Comparison of ENCODE assay signal across 1 cellular context in the genomic region with DNA sequence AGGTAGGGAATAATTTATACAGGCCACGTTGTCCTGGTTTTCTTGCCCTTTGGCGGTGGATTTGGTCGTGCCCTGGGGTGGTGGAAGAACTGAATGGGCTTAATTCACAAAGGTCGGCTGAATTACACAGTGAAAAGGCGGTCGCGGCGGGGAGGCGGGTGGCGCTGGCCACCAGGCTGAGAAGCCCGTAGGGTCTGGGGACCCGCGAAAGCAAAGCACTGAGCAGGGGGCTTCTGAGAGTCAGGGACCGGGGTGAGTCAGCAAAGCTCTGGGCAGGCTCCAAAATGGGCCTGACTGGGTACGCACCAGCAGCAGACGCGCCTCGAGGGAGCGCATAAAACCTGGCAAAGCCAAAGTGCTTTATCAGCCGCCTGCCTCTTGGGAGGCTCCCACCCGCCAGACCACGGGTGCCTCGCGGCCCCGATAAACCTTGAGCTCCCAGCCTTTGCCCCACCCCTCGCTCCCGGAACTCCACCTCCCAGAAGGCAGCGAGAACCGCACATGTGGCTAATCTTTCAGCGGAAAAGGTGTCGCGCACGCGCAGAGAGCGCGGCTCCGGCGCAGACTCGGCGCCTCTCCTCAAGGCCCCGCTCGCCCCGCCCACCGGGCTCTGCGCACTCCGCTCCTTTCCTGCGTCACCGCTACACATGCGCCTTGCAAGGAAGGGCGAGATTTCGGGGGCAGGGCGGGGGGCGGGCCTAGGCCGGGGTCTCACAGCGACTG.
A peak's percentile ranks its signal among the peaks of the same experiment; 100 is the strongest.
TF ChIP-seq lines count a peak whose summit lies in the region.

No MANE protein-coding gene starts in this region.

TF ChIP-seq in K562, 482 proteins besides CTCF, POLR2A, EP300 and RAD21 (continued from another document):
- TF ChIP-seq, protein P1, sequence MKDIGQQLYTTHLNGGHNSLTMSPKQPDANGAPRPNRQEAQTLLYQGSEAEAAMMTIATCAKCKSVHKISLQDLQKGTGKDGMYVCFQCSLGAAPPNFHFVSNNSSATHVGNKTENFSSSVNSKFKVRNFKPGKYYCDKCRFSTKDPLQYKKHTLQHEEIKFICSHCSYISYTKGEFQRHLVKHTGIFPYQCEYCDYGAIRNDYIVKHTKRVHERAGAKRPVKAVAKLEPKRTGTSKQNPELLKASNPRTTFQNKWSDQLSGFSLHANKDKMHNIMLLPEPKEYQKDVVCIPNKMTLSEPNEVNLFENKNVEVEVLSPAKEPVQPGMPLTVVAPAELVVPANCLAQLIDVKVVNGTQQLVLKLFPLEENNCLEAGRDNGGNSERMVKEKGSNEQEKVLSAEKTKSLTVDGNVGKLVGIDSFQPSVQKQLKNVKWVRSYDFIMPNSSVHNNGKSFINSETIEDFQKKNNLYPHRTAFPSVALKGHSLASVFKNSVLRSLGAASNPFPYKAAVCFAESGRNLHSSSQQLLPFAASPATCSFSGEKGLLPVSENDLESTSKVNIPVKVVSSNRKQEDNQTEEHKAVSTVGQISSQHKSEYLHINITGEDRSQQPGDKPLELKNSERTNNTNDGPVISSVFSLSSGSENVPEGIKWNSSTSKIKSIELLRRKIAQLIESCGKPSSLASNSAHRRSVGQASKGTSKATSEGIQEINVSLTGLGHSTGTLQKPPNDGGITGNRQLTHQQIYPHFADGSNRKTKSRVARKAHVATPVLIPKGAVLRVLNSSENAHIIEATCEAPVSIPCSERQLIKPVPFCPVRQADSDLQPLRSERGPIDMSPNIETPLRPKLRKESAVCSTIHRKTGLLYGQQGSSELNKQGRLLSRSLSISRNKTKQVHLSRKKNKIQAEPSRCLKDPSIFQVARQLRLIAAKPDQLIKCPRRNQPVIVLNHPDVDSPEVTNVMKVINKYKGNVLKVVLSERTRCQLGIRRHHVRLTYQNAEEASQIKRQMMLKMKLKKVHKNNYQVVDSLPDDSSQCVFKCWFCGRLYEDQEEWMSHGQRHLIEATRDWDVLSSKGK (CRISPR knock-in tag; IDR thresholded peaks at IDR 0.05), result no peak
- TF ChIP-seq SP1 (CRISPR knock-in tag; IDR thresholded peaks at IDR 0.05), result peak; percentile 95
- no peak for TF ChIP-seq CHD1 (IDR thresholded peaks at IDR 0.05; ENCODE audit: low read length)
- TF ChIP-seq, protein P2, sequence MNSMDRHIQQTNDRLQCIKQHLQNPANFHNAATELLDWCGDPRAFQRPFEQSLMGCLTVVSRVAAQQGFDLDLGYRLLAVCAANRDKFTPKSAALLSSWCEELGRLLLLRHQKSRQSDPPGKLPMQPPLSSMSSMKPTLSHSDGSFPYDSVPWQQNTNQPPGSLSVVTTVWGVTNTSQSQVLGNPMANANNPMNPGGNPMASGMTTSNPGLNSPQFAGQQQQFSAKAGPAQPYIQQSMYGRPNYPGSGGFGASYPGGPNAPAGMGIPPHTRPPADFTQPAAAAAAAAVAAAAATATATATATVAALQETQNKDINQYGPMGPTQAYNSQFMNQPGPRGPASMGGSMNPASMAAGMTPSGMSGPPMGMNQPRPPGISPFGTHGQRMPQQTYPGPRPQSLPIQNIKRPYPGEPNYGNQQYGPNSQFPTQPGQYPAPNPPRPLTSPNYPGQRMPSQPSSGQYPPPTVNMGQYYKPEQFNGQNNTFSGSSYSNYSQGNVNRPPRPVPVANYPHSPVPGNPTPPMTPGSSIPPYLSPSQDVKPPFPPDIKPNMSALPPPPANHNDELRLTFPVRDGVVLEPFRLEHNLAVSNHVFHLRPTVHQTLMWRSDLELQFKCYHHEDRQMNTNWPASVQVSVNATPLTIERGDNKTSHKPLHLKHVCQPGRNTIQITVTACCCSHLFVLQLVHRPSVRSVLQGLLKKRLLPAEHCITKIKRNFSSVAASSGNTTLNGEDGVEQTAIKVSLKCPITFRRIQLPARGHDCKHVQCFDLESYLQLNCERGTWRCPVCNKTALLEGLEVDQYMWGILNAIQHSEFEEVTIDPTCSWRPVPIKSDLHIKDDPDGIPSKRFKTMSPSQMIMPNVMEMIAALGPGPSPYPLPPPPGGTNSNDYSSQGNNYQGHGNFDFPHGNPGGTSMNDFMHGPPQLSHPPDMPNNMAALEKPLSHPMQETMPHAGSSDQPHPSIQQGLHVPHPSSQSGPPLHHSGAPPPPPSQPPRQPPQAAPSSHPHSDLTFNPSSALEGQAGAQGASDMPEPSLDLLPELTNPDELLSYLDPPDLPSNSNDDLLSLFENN (IDR thresholded peaks at IDR 0.05; ENCODE audit: low read depth in 2 of 2, low read length in 2 of 2), result peak in 1 of 2 experiments; percentile 73; a peak in 1 of 4 replicates
- no peak for TF ChIP-seq KHSRP (IDR thresholded peaks at IDR 0.05)
- no peak for TF ChIP-seq CBX8 (IDR thresholded peaks at IDR 0.05; ENCODE audit: borderline replicate concordance, extremely low read depth, low read depth, low read length, poor library complexity, severe bottlenecking)
- peak; percentile 86 for TF ChIP-seq POLR2AphosphoS5 (IDR thresholded peaks at IDR 0.05; ENCODE audit: control insufficient read depth, insufficient read depth, low read depth, low read length)
- peak; percentile 58 for TF ChIP-seq MTA2 (IDR thresholded peaks at IDR 0.05; ENCODE audit: low read depth)
- TF ChIP-seq CREB1 (IDR thresholded peaks at IDR 0.05), result peak; percentile 70
- TF ChIP-seq CREB1 (CRISPR knock-in tag; IDR thresholded peaks at IDR 0.05), result peak; percentile 83
- TF ChIP-seq, protein P3, sequence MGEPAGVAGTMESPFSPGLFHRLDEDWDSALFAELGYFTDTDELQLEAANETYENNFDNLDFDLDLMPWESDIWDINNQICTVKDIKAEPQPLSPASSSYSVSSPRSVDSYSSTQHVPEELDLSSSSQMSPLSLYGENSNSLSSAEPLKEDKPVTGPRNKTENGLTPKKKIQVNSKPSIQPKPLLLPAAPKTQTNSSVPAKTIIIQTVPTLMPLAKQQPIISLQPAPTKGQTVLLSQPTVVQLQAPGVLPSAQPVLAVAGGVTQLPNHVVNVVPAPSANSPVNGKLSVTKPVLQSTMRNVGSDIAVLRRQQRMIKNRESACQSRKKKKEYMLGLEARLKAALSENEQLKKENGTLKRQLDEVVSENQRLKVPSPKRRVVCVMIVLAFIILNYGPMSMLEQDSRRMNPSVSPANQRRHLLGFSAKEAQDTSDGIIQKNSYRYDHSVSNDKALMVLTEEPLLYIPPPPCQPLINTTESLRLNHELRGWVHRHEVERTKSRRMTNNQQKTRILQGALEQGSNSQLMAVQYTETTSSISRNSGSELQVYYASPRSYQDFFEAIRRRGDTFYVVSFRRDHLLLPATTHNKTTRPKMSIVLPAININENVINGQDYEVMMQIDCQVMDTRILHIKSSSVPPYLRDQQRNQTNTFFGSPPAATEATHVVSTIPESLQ (CRISPR knock-in tag; IDR thresholded peaks at IDR 0.05), result 0 out of 2 replicates have a peak, but pooled peaks have one; percentile 67
